1 cellular context compared by ENCODE assay signal in genomic region chr1:121210778-121211177, GRCh38. TPM values are rescaled to one million over a fixed set of nuclear protein-coding genes. Genes with fewer than 3 reads are reported as not detected.
"Had no signal": no experiment of that assay in that cellular context is flagged by ENCODE, and none has a peak within 500 bp of the region (broad histone marks: within the 10 kb centered on the region; RNA-seq: fewer than 3 reads in every experiment).

No MANE protein-coding gene starts in this region.

RNA-seq across cellular contexts. Expression of gene FAM72B, which starts 26.6 kb away (rescaled TPM):
- total RNA-seq: Right ventricle myocardium superior had no signal
